ENCODE assay signal across 10 cellular contexts in genomic region chr5:36734422-36734821, GRCh38.
DNase-seq lines count a peak whose midpoint lies in the region; ATAC-seq and TF ChIP-seq lines count a peak whose summit lies in the region.
"Had no signal": no experiment of that assay in that cellular context is flagged by ENCODE, and none has a peak within 500 bp of the region (broad histone marks: within the 10 kb centered on the region; RNA-seq: fewer than 3 reads in every experiment).

No MANE protein-coding gene starts in this region.

- H3K27me3 Mint-ChIP-seq in neural progenitor cell (ENCODE audit: insufficient read depth, low read depth) = peaks cover 7% of the 10 kb centered on the region

- no peak overlapping the region for H3K9ac ChIP-seq in neural progenitor cell

- no peaks in the 10 kb centered on the region for H3K36me3 Mint-ChIP-seq in neural progenitor cell

- H3K27ac ChIP-seq in body of pancreas (no peak overlapping the region), neural progenitor cell (no peak overlapping the region)
- H3K27ac ChIP-seq: suprapubic skin had no signal

- TF ChIP-seq POLR2A in body of pancreas (IDR thresholded peaks at IDR 0.05) = no peak

- DNase-seq in ELR (ENCODE audit: low read depth) (peak; percentile 34), M059J (ENCODE audit: low read depth) (peak; percentile 60), body of pancreas (peak in 2 of 4 donors; percentile 26 to 33), neural progenitor cell (ENCODE audit: low spot score) (peak; percentile 34), NK-92 (lab: John Stamatoyannopoulos, UW; ENCODE audit: unreplicated experiment) (no peak)
- no peak for DNase-seq in activated CD8-positive, alpha-beta memory T cell treated with anti-CD3 and anti-CD28 coated beads for 24 hours

- TF ChIP-seq CTCF in body of pancreas (IDR thresholded peaks at IDR 0.05) (peak in 5 of 7 experiments; percentile 11 to 56 (median 42)), neural progenitor cell (IDR thresholded peaks at IDR 0.05) (peak; percentile 37)

- no peak overlapping the region for H3K27ac Mint-ChIP-seq in neural progenitor cell

- H3K9me3 ChIP-seq in body of pancreas (no peaks in the 10 kb centered on the region), neural progenitor cell (ENCODE audit: low read depth) (no peaks in the 10 kb centered on the region)
- H3K9me3 ChIP-seq: suprapubic skin had no signal

- no peaks in the 10 kb centered on the region for H3K79me2 ChIP-seq in neural progenitor cell (ENCODE audit: low read depth)

- intact Hi-C loops in body of pancreas (cut with DNase I) = loop anchor here (5.0 to 10.0 kb wide), 2 partner anchors 133 to 270 kb away; no protein-coding TSS in a partner anchor

- no peak overlapping the region for H2AFZ ChIP-seq in neural progenitor cell (replicated peaks)

- H3K27me3 ChIP-seq in body of pancreas (peaks cover 0 to 3% of the 10 kb centered on the region in 2 donors), neural progenitor cell (no peaks in the 10 kb centered on the region)

- no peak overlapping the region for H3K4me2 ChIP-seq in neural progenitor cell

- no peak for ATAC-seq in body of pancreas
- ATAC-seq in HG03039 (IDR thresholded peaks at IDR 0.05; ENCODE audit: unreplicated experiment) = no peak

- H3K4me1 ChIP-seq in body of pancreas (peaks cover 7% of the 10 kb centered on the region), neural progenitor cell (no peaks in the 10 kb centered on the region)
- H3K4me1 ChIP-seq: suprapubic skin had no signal

- H3K4me3 ChIP-seq in body of pancreas (no peak overlapping the region), neural progenitor cell (no peak overlapping the region)
- H3K4me3 ChIP-seq: suprapubic skin had no signal

- no peaks in the 10 kb centered on the region for H3K9me3 Mint-ChIP-seq in neural progenitor cell
- H3K9me3 Mint-ChIP-seq: central memory CD8-positive, alpha-beta T cell; neural crest cell had no signal

- no peak overlapping the region for H3K4me3 Mint-ChIP-seq in neural progenitor cell
- H3K4me3 Mint-ChIP-seq: central memory CD8-positive, alpha-beta T cell; neural crest cell had no signal

- 24 to 27% methylated on average over 4 of the region's 4 CpGs for WGBS in body of pancreas, 2 donors

- H3K36me3 ChIP-seq in body of pancreas (replicated peaks in 1 of 2; ENCODE audit: insufficient read depth in 1 of 2, low read depth in 2 of 2) = no peaks in the 10 kb centered on the region
- H3K36me3 ChIP-seq in neural progenitor cell = no peaks in the 10 kb centered on the region
- H3K36me3 ChIP-seq: suprapubic skin had no signal

- H3F3A ChIP-seq in neural progenitor cell (ENCODE audit: low read depth) = no peaks in the 10 kb centered on the region

- peaks cover 9% of the 10 kb centered on the region for H3K4me1 Mint-ChIP-seq in neural progenitor cell
- H3K4me1 Mint-ChIP-seq: neural crest cell had no signal

- no peaks in the 10 kb centered on the region for H4K20me1 ChIP-seq in neural progenitor cell (ENCODE audit: low read depth)

Comparison
In these comparisons a context has a peak if more than half of its experiments do, and no peak if none do; other contexts are left out.
1. DNase-seq: peak in ELR (single experiment), M059J (single experiment) and neural progenitor cell (single experiment); none in NK-92 (single experiment) and activated CD8-positive, alpha-beta memory T cell treated with anti-CD3 and anti-CD28 coated beads for 24 hours (single experiment).